Comparison of ENCODE assay signal across 33 cellular contexts in the genomic region with DNA sequence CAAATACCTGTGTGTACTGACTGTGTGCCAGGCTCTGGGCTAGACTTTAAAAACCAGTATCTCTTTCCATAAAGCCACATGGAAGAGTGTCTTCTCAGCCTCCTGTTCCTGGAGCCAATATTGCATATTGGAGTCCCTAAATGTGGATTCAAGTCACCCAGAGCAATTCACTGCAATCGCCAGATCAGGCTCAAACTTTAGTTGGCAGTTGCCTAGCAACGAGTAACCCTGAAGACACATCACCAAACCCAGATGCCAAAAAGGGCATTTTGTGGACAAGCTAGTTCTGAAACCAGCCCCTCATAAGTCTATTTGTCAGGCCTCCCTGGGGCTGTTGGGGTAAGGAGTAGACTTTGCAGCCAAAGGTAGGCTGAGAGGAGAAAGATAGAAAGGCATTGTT. TPM values are rescaled to one million over a fixed set of nuclear protein-coding genes. Genes with fewer than 3 reads are reported as not detected.
"Had no signal": no experiment of that assay in that cellular context is flagged by ENCODE, and none has a peak within 500 bp of the region (broad histone marks: within the 10 kb centered on the region; RNA-seq: fewer than 3 reads in every experiment).

No MANE protein-coding gene starts in this region.

- H3K79me2 ChIP-seq: parathyroid adenoma had no signal

- H3K4me2 ChIP-seq: neural progenitor cell, smooth muscle cell had no signal

- H3K36me3 Mint-ChIP-seq: mesothelial cell of epicardium; neural progenitor cell; stimulated activated naive B cell treated with anti-CD40 and anti-IgM and Interleukin-4, amounts not matched to agents 10 μg/mL and 1 μg/mL and 100 μg/mL, for 72 hours had no signal

- H3K27ac Mint-ChIP-seq: activated naive CD4-positive, alpha-beta T cell treated with anti-CD3 and anti-CD28 coated beads for 36 hours; activated T-cell treated with anti-CD3 and anti-CD28 coated beads, Interleukin-2, amount 50 U/mL, for 72 hours; effector memory CD8-positive, alpha-beta T cell; immature natural killer cell; mesothelial cell of epicardium; neural progenitor cell had no signal

- ATAC-seq: activated T-cell treated with anti-CD3 and anti-CD28 coated beads, Interleukin-2, amount 50 U/mL, for 72 hours; effector memory CD8-positive, alpha-beta T cell; foreskin keratinocyte; heart left ventricle; left colon; psoas muscle had no signal

- H3K4me1 ChIP-seq: foreskin keratinocyte, parathyroid adenoma, stomach, thyroid gland, upper lobe of left lung, vagina had no signal

- H2AFZ ChIP-seq: neural progenitor cell, parathyroid adenoma had no signal

- H3K36me3 ChIP-seq: brain microvascular endothelial cell, neural progenitor cell, stomach, thyroid gland, upper lobe of left lung, vagina had no signal

- H3K27me3 Mint-ChIP-seq: naive B cell; stimulated activated naive B cell treated with anti-CD40 and anti-IgM and Interleukin-4, amounts not matched to agents 10 μg/mL and 1 μg/mL and 100 μg/mL, for 72 hours had no signal

- H3K27ac ChIP-seq: brain microvascular endothelial cell, coronary artery, foreskin keratinocyte, neural progenitor cell, parathyroid adenoma, psoas muscle, stomach, thyroid gland, upper lobe of left lung, vagina, VCaP had no signal

- H3K9ac ChIP-seq: neural progenitor cell, parathyroid adenoma had no signal

- H3K9me3 Mint-ChIP-seq: activated naive CD4-positive, alpha-beta T cell treated with anti-CD3 and anti-CD28 coated beads for 36 hours; activated T-cell treated with anti-CD3 and anti-CD28 coated beads, Interleukin-2, amount 50 U/mL, for 72 hours; effector memory CD8-positive, alpha-beta T cell; immature natural killer cell; mesothelial cell of epicardium; neural progenitor cell; stimulated activated naive B cell treated with anti-CD40 and anti-IgM and Interleukin-4, amounts not matched to agents 10 μg/mL and 1 μg/mL and 100 μg/mL, for 72 hours had no signal

- FAIRE-seq: astrocyte, kidney had no signal

- H3K9me3 ChIP-seq: heart left ventricle, psoas muscle, stomach, thyroid gland, upper lobe of left lung, vagina had no signal

- DNase-seq: activated CD4-positive, alpha-beta T cell treated with anti-CD3 and anti-CD28 coated beads for 4 hours; activated CD4-positive, alpha-beta T cell treated with anti-CD3 and anti-CD28 coated beads, Interleukin-2, amount 50 U/mL, for 4 hours; activated naive CD4-positive, alpha-beta T cell treated with anti-CD3 and anti-CD28 coated beads for 36 hours; activated T-cell treated with anti-CD3 and anti-CD28 coated beads for 4 hours; activated T-cell treated with anti-CD3 and anti-CD28 coated beads, Interleukin-2, amount 50 U/mL, for 72 hours; amniotic stem cell; brain microvascular endothelial cell; effector memory CD8-positive, alpha-beta T cell; foreskin keratinocyte; heart left ventricle; hypothalamus; immature natural killer cell; kidney; left colon; mammary epithelial cell; naive B cell; occipital lobe; psoas muscle; stimulated activated CD4-positive, alpha-beta T cell treated with anti-CD3 and anti-CD28 coated beads, Interleukin-1b, Interleukin-23, amount 100 ng/mL, for 48 hours; stimulated activated CD4-positive, alpha-beta T cell treated with anti-CD3 and anti-CD28 coated beads, Interleukin-4, amount 100 ng/mL, for 4 hours; stimulated activated CD8-positive, alpha-beta memory T cell treated with anti-CD3 and anti-CD28 coated beads, Interleukin-4, amount 100 ng/mL, for 48 hours; stimulated activated naive B cell treated with anti-CD40 and anti-IgM and Interleukin-4, amounts not matched to agents 10 μg/mL and 1 μg/mL and 100 μg/mL, for 72 hours; stomach; thyroid gland; upper lobe of left lung had no signal

- H3K27me3 ChIP-seq: brain microvascular endothelial cell, heart left ventricle, neural progenitor cell, thyroid gland, upper lobe of left lung, vagina had no signal

- H3K4me3 Mint-ChIP-seq: activated naive CD4-positive, alpha-beta T cell treated with anti-CD3 and anti-CD28 coated beads for 36 hours; activated T-cell treated with anti-CD3 and anti-CD28 coated beads, Interleukin-2, amount 50 U/mL, for 72 hours; effector memory CD8-positive, alpha-beta T cell; mesothelial cell of epicardium; neural progenitor cell; stimulated activated naive B cell treated with anti-CD40 and anti-IgM and Interleukin-4, amounts not matched to agents 10 μg/mL and 1 μg/mL and 100 μg/mL, for 72 hours had no signal

- H3K4me3 ChIP-seq: coronary artery, heart left ventricle, neural progenitor cell, psoas muscle, smooth muscle cell, stomach, thyroid gland, upper lobe of left lung, vagina had no signal

RNA-seq across cellular contexts. Expression of a gene that starts 13.7 kb away (rescaled TPM):
- total RNA-seq: vagina had no signal
